10 cellular contexts compared by ENCODE assay signal in genomic region chr20:40532103-40532502, GRCh38.
DNase-seq lines count a peak whose midpoint lies in the region; ATAC-seq and TF ChIP-seq lines count a peak whose summit lies in the region.
"Had no signal": no experiment of that assay in that cellular context is flagged by ENCODE, and none has a peak within 500 bp of the region (broad histone marks: within the 10 kb centered on the region; RNA-seq: fewer than 3 reads in every experiment).

No MANE protein-coding gene starts in this region.

- in situ Hi-C loops in gastrocnemius medialis (cut with MboI; ENCODE audit: low sequenced_read_pairs in 4 of 4): no loop called here

- H3K36me3 Mint-ChIP-seq in type B pancreatic cell (peaks cover 5% of the 10 kb centered on the region), mesothelial cell of epicardium (peaks cover 3% of the 10 kb centered on the region), T-helper 17 cell (ENCODE audit: low read depth) (no peaks in the 10 kb centered on the region)

- H3K27ac Mint-ChIP-seq in type B pancreatic cell (no peak overlapping the region), mesothelial cell of epicardium (no peak overlapping the region), T-helper 17 cell (no peak overlapping the region)
- H3K27ac Mint-ChIP-seq: activated naive CD4-positive, alpha-beta T cell treated with anti-CD3 and anti-CD28 coated beads, Interleukin-2, amount 50 U/mL, for 72 hours had no signal

- no peaks in the 10 kb centered on the region for H3K4me1 ChIP-seq in gastrocnemius medialis

- H3K27me3 Mint-ChIP-seq in type B pancreatic cell (peaks cover 2% of the 10 kb centered on the region), mesothelial cell of epicardium (ENCODE audit: low read depth) (peaks cover 29% of the 10 kb centered on the region), T-helper 17 cell (no peaks in the 10 kb centered on the region)

- TF ChIP-seq CTCF in NB4 (IDR thresholded peaks at IDR 0.05; ENCODE audit: low read depth, low read length) (peak; percentile 49), epithelial cell of esophagus (IDR thresholded peaks at IDR 0.05; ENCODE audit: insufficient read depth, low read depth, low read length, missing control alignments) (peak; percentile 46), type B pancreatic cell (conservative IDR thresholded peaks at IDR 0.05) (peak; percentile 62), mesothelial cell of epicardium (IDR thresholded peaks at IDR 0.05; ENCODE audit: unreplicated experiment) (no peak), gastrocnemius medialis (IDR thresholded peaks at IDR 0.05 in 4 of 5, conservative IDR thresholded peaks at IDR 0.05 in 1 of 5) (no peak)

- intact Hi-C loops in gastrocnemius medialis (cut with DNase I; ENCODE audit: low total_unique reads): no loop called here

- peaks cover 15% of the 10 kb centered on the region for H3K9me3 Mint-ChIP-seq in type B pancreatic cell
- H3K9me3 Mint-ChIP-seq in mesothelial cell of epicardium: peaks cover 31% of the 10 kb centered on the region

- H3K4me3 ChIP-seq in NB4 (ENCODE audit: low read depth, low read length): no peak overlapping the region
- H3K4me3 ChIP-seq in epithelial cell of esophagus (ENCODE audit: low read length): no peak overlapping the region
- H3K4me3 ChIP-seq in gastrocnemius medialis: no peak overlapping the region

- H3K9me3 ChIP-seq in gastrocnemius medialis (peaks cover 0 to 13% (median 0%) of the 10 kb centered on the region in 3 donors), T-helper 17 cell (ENCODE audit: control insufficient read depth, low read length, poor library complexity, severe bottlenecking) (no peaks in the 10 kb centered on the region)

- peak; percentile 21 for DNase-seq in stimulated activated CD4-positive, alpha-beta T cell treated with anti-CD3 and anti-CD28 coated beads, Interleukin-15, amount 100 ng/mL, for 24 hours
- DNase-seq in stimulated activated CD4-positive, alpha-beta T cell treated with anti-CD3 and anti-CD28 coated beads, Interleukin-4, amount 100 ng/mL, for 4 hours: no peak
- DNase-seq in NB4 (ENCODE audit: low read depth) (peak; percentile 71), epithelial cell of esophagus (ENCODE audit: low read depth) (peak; percentile 56), type B pancreatic cell (ENCODE audit: extremely low spot score, unreplicated experiment) (no peak), mesothelial cell of epicardium (ENCODE audit: low spot score in 2 of 2, unreplicated experiment in 2 of 2) (no peak), gastrocnemius medialis (no peak), T-helper 17 cell (no peak)
- DNase-seq: islet precursor cell had no signal

- TF ChIP-seq POLR2A in NB4 (IDR thresholded peaks at IDR 0.05; ENCODE audit: extremely low read depth, insufficient read length): no peak
- TF ChIP-seq POLR2A in gastrocnemius medialis (IDR thresholded peaks at IDR 0.05): no peak

- H3K27ac ChIP-seq in gastrocnemius medialis: no peak overlapping the region

- H3K4me3 Mint-ChIP-seq in type B pancreatic cell (no peak overlapping the region), mesothelial cell of epicardium (no peak overlapping the region), T-helper 17 cell (no peak overlapping the region)

- H3K4me1 Mint-ChIP-seq in type B pancreatic cell (ENCODE audit: unreplicated experiment): no peaks in the 10 kb centered on the region
- H3K4me1 Mint-ChIP-seq in mesothelial cell of epicardium: no peaks in the 10 kb centered on the region
- H3K4me1 Mint-ChIP-seq in T-helper 17 cell: no peaks in the 10 kb centered on the region

- H3K36me3 ChIP-seq in gastrocnemius medialis: no peaks in the 10 kb centered on the region

- H3K27me3 ChIP-seq in gastrocnemius medialis: no peaks in the 10 kb centered on the region

- ATAC-seq in gastrocnemius medialis (no peak), T-helper 17 cell (no peak)
- ATAC-seq: activated naive CD4-positive, alpha-beta T cell treated with anti-CD3 and anti-CD28 coated beads, Interleukin-2, amount 50 U/mL, for 72 hours had no signal

Comparison
In these comparisons a context has a peak if more than half of its experiments do, and no peak if none do; other contexts are left out.
1. DNase-seq: peak in stimulated activated CD4-positive, alpha-beta T cell treated with anti-CD3 and anti-CD28 coated beads, Interleukin-15, amount 100 ng/mL, for 24 hours (single experiment), NB4 (single experiment) and epithelial cell of esophagus (single experiment); none in stimulated activated CD4-positive, alpha-beta T cell treated with anti-CD3 and anti-CD28 coated beads, Interleukin-4, amount 100 ng/mL, for 4 hours (0 of 2), type B pancreatic cell (single experiment), mesothelial cell of epicardium (0 of 2), gastrocnemius medialis (0 of 2) and T-helper 17 cell (0 of 3).
2. CTCF ChIP-seq: peak in NB4 (single experiment), epithelial cell of esophagus (single experiment) and type B pancreatic cell (single experiment); none in mesothelial cell of epicardium (single experiment) and gastrocnemius medialis (0 of 5).